ENCODE assay signal across 21 cellular contexts in genomic region chr2:115574667-115575066, GRCh38.
"Had no signal": no experiment of that assay in that cellular context is flagged by ENCODE, and none has a peak within 500 bp of the region (broad histone marks: within the 10 kb centered on the region; RNA-seq: fewer than 3 reads in every experiment).

No MANE protein-coding gene starts in this region.

- DNase-seq: activated CD4-positive, alpha-beta T cell treated with anti-CD3 and anti-CD28 coated beads for 4 hours; activated CD4-positive, alpha-beta T cell treated with anti-CD3 and anti-CD28 coated beads, Interleukin-2, amount 50 U/mL, for 4 hours; activated CD8-positive, alpha-beta memory T cell treated with anti-CD3 and anti-CD28 coated beads, Interleukin-2, amount 50 U/mL, for 48 hours; activated CD8-positive, alpha-beta T cell treated with anti-CD3 and anti-CD28 coated beads, Interleukin-2, amount 10 ng/mL, durations not matched to agents 7 days and 5 days; activated naive CD4-positive, alpha-beta T cell treated with anti-CD3 and anti-CD28 coated beads, Interleukin-2, amount 50 U/mL, for 16 hours; activated naive CD8-positive, alpha-beta T cell treated with anti-CD3 and anti-CD28 coated beads, Interleukin-2, amount 10 ng/mL, durations not matched to agents 7 days and 5 days; activated T-cell treated with anti-CD3 and anti-CD28 coated beads, Interleukin-2, amount 50 U/mL, for 1 hour; adrenal gland; anterior cingulate cortex; cerebellar nuclear complex; KG1; MG63; MV-4-11; NCI-H1436 treated with DMSO at 0.1 percent for 48 hours; NCI-H187 treated with DMSO at 0.1 percent for 48 hours; NCI-H446; NCI-H524; SHP77 had no signal

- H3K9me3 ChIP-seq: adrenal gland, MG63 had no signal

- H3K27me3 ChIP-seq: adrenal gland, MG63, SJSA1 had no signal

- H3K36me3 ChIP-seq: adrenal gland, MG63, SJSA1 had no signal

- ATAC-seq: activated CD4-positive, CD25-positive, alpha-beta regulatory T cell treated with anti-CD3 and anti-CD28 coated beads, Interleukin-2, amount 50 U/mL, for 24 hours; activated CD8-positive, alpha-beta T cell treated with anti-CD3 and anti-CD28 coated beads, Interleukin-2, amount 10 ng/mL, durations not matched to agents 7 days and 5 days; SK-N-SH treated with all-trans-retinoic acid at 6 μM for 48 hours had no signal

- H3K27ac ChIP-seq: adrenal gland, SJSA1 had no signal

- H3K4me3 ChIP-seq: adrenal gland, MG63, SJSA1 had no signal

- H3K4me1 ChIP-seq: adrenal gland, SJSA1 had no signal
